8 cellular contexts compared by ENCODE assay signal in genomic region chr19:35903550-35904179, GRCh38. TPM values are rescaled to one million over a fixed set of nuclear protein-coding genes. Genes with fewer than 3 reads are reported as not detected.
DNase-seq lines count a peak whose midpoint lies in the region; ATAC-seq and TF ChIP-seq lines count a peak whose summit lies in the region.

No MANE protein-coding gene starts in this region.

- no peak for ATAC-seq in HG03378 (IDR thresholded peaks at IDR 0.05; ENCODE audit: unreplicated experiment)

- DNase-seq in ELR (ENCODE audit: low read depth) (peak; percentile 89), HCEC 1CT (peak; percentile 63), NCI-H2029 treated with DMSO at 0.1 percent for 48 hours (lab: John Stamatoyannopoulos, UW) (peak; percentile 3), cardiac fibroblast (ENCODE audit: low read depth in 2 of 2) (peak; percentile 58 to 63), kidney epithelial cell (ENCODE audit: low read depth) (peak; percentile 49)
- DNase-seq in activated CD4-positive, CD25-positive, alpha-beta regulatory T cell treated with anti-CD3 and anti-CD28 coated beads, Interleukin-2, amount 50 U/mL, for 16 hours (ENCODE audit: low read depth, low spot score), result peak; percentile 75
- DNase-seq in stimulated activated CD4-positive, alpha-beta T cell treated with anti-CD3 and anti-CD28 coated beads, Interleukin-1b, Interleukin-23, amount 100 ng/mL, for 48 hours, result peak; percentile 87

- H3K4me3 ChIP-seq in cardiac fibroblast (replicated peaks in 1 of 2; ENCODE audit: low read depth in 2 of 2, low read length in 2 of 2), result peak overlapping the region; percentile 24 to 28
- H3K4me3 ChIP-seq in kidney epithelial cell (ENCODE audit: low read depth, low read length), result peak overlapping the region; percentile 15

- TF ChIP-seq CTCF in cardiac fibroblast (IDR thresholded peaks at IDR 0.05; ENCODE audit: low read depth, low read length) (no peak), kidney epithelial cell (IDR thresholded peaks at IDR 0.05; ENCODE audit: insufficient read depth, low read length, poor library complexity, severe bottlenecking) (no peak)

- H3K36me3 ChIP-seq in kidney epithelial cell (ENCODE audit: control insufficient read depth, insufficient read depth, low read length), result no peaks in the 10 kb centered on the region

- H3K27me3 ChIP-seq in kidney epithelial cell (ENCODE audit: control insufficient read depth, insufficient read depth, low read length), result no peaks in the 10 kb centered on the region

RNA-seq across cellular contexts. Expression of gene HCST, which starts 1.3 kb away (rescaled TPM):
- total RNA-seq in kidney epithelial cell, result not detected in 2 replicates

RNA-seq across cellular contexts. Expression of gene NFKBID, which starts 3.3 kb away (rescaled TPM):
- 6.1 and 6.2 TPM in 2 replicates for total RNA-seq in kidney epithelial cell

RNA-seq across cellular contexts. Expression of gene TYROBP, which starts 4.4 kb away (rescaled TPM):
- total RNA-seq in kidney epithelial cell, result 1.1 TPM in 1 of 2 replicates, not detected in the other

RNA-seq across cellular contexts. Expression of gene LRFN3, which starts 32.5 kb away (rescaled TPM):
- total RNA-seq in kidney epithelial cell, result 14.4 and 24.8 TPM in 2 replicates

RNA-seq across cellular contexts. Expression of gene APLP1, which starts 35.3 kb away (rescaled TPM):
- 6.3 and 9.3 TPM in 2 replicates for total RNA-seq in kidney epithelial cell

Comparison
In these comparisons a context has a peak if more than half of its experiments do, and no peak if none do; other contexts are left out.
1. DNase-seq: peak in every context shown above with its lines; median percentile 89 in ELR; 87 in stimulated activated CD4-positive, alpha-beta T cell treated with anti-CD3 and anti-CD28 coated beads, Interleukin-1b, Interleukin-23, amount 100 ng/mL, for 48 hours; 75 in activated CD4-positive, CD25-positive, alpha-beta regulatory T cell treated with anti-CD3 and anti-CD28 coated beads, Interleukin-2, amount 50 U/mL, for 16 hours; 63 in HCEC 1CT; 60 in cardiac fibroblast; 49 in kidney epithelial cell; 3 in NCI-H2029 treated with DMSO at 0.1 percent for 48 hours.